In the genomic region with DNA sequence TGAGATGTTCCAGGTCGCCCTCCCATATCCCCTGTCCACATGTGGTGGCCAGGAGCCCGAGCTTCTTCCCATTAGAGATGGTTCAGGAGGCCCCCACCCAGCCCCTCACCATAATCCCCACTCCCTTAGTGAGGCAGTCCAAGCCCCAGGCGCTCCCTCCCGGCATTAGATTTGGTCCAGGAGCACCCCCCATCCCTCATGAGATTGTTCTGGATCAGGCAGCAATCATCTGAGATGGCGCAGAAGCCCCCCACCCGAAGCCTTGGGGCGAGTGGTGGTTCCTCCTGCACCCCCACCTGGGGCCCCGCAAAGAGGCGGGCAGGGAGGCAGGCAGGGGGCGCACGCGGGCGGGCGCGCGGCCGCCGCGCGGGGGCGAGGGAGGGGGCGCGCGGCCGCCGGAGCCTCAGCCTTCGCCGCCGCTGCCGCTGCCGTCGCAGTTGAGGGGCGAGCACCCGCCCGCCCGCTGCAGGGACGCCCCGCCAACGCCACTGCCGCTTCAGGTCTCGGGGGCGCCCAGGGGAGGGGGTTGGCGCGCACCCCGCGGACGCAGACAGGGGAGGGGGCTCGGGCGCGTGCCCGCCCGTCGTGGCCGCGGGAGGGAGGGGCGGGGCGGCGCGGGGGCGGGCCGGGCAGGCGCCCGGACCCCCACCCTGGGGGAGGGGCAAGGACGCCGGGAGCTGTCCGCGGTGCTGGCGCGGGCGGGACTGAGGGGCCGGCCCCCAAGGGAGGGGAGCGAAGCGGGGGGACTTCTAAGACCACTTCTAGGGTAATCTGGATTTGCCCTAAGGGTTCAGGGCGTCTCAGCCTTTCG, we compare ENCODE assay signal across 1 cellular context.
TF ChIP-seq lines count a peak whose summit lies in the region.

No MANE protein-coding gene starts in this region.

TF ChIP-seq in K562, 482 proteins besides CTCF, POLR2A, EP300 and RAD21 (continued from another document and continues in another):
- TF ChIP-seq, protein P1, sequence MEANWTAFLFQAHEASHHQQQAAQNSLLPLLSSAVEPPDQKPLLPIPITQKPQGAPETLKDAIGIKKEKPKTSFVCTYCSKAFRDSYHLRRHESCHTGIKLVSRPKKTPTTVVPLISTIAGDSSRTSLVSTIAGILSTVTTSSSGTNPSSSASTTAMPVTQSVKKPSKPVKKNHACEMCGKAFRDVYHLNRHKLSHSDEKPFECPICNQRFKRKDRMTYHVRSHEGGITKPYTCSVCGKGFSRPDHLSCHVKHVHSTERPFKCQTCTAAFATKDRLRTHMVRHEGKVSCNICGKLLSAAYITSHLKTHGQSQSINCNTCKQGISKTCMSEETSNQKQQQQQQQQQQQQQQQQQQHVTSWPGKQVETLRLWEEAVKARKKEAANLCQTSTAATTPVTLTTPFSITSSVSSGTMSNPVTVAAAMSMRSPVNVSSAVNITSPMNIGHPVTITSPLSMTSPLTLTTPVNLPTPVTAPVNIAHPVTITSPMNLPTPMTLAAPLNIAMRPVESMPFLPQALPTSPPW (CRISPR knock-in tag; IDR thresholded peaks at IDR 0.05): peak; percentile 91
- TF ChIP-seq NFIC (IDR thresholded peaks at IDR 0.05) (peak; percentile 15; the same call in 1 of the 2 replicates), XRCC5 (IDR thresholded peaks at IDR 0.05; ENCODE audit: low read depth, low read length) (no peak), TOE1 (IDR thresholded peaks at IDR 0.05; ENCODE audit: borderline replicate concordance) (no peak), TOE1 (CRISPR knock-in tag; IDR thresholded peaks at IDR 0.05; ENCODE audit: borderline replicate concordance, low read depth) (no peak), BRD4 (IDR thresholded peaks at IDR 0.05) (no peak), ZNF197 (CRISPR knock-in tag; IDR thresholded peaks at IDR 0.05; ENCODE audit: low read depth) (peak; percentile 85; the same call in 1 of the 2 replicates), DIDO1 (tag; IDR thresholded peaks at IDR 0.05; ENCODE audit: low read depth) (no peak), ZBTB17 (CRISPR knock-in tag; IDR thresholded peaks at IDR 0.05) (no peak), ETV1 (tag; conservative IDR thresholded peaks at IDR 0.05; ENCODE audit: low read depth) (no peak), ZNF23 (CRISPR knock-in tag; IDR thresholded peaks at IDR 0.05) (no peak), SOX6 (IDR thresholded peaks at IDR 0.05) (no peak), XRCC3 (IDR thresholded peaks at IDR 0.05) (no peak), WHSC1 (IDR thresholded peaks at IDR 0.05; ENCODE audit: low read length) (no peak), RHOXF2B (CRISPR knock-in tag; conservative IDR thresholded peaks at IDR 0.05) (no peak), ZC3H11A (IDR thresholded peaks at IDR 0.05; ENCODE audit: low read depth, low read length) (no peak), ZNF830 (CRISPR knock-in tag; IDR thresholded peaks at IDR 0.05) (no peak), ZSCAN32 (CRISPR knock-in tag; IDR thresholded peaks at IDR 0.05) (no peak), RCOR1 (IDR thresholded peaks at IDR 0.05; ENCODE audit: borderline replicate concordance in 1 of 2, low read depth in 2 of 2, low read length in 2 of 2) (peak in 1 of 2 experiments; percentile 35; a peak in 1 of 4 replicates), THRAP3 (IDR thresholded peaks at IDR 0.05; ENCODE audit: borderline replicate concordance) (no peak), SNRNP70 (optimal IDR thresholded peaks at IDR 0.05; ENCODE audit: low read depth, low read length) (no peak), SMARCB1 (IDR thresholded peaks at IDR 0.05; ENCODE audit: insufficient read length, low read depth) (no peak), PCBP1 (IDR thresholded peaks at IDR 0.05; ENCODE audit: low read depth, low read length, poor library complexity, severe bottlenecking) (no peak), TFAM (CRISPR knock-in tag; conservative IDR thresholded peaks at IDR 0.05) (no peak), SP1 (CRISPR knock-in tag; IDR thresholded peaks at IDR 0.05) (no peak), ARHGAP35 (IDR thresholded peaks at IDR 0.05; ENCODE audit: partially characterized antibody) (no peak), ZBTB1 (CRISPR knock-in tag; IDR thresholded peaks at IDR 0.05; ENCODE audit: borderline replicate concordance, low read depth) (no peak), ZNF274 (IDR thresholded peaks at IDR 0.05; ENCODE audit: borderline replicate concordance, low read depth, low read length) (no peak), ZNF589 (CRISPR knock-in tag; IDR thresholded peaks at IDR 0.05; ENCODE audit: low read depth) (peak; percentile 31; the same call in 1 of the 2 replicates)
- TF ChIP-seq, protein P2, sequence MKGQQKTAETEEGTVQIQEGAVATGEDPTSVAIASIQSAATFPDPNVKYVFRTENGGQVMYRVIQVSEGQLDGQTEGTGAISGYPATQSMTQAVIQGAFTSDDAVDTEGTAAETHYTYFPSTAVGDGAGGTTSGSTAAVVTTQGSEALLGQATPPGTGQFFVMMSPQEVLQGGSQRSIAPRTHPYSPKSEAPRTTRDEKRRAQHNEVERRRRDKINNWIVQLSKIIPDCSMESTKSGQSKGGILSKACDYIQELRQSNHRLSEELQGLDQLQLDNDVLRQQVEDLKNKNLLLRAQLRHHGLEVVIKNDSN (CRISPR knock-in tag; IDR thresholded peaks at IDR 0.05): no peak
- TF ChIP-seq, protein P3, sequence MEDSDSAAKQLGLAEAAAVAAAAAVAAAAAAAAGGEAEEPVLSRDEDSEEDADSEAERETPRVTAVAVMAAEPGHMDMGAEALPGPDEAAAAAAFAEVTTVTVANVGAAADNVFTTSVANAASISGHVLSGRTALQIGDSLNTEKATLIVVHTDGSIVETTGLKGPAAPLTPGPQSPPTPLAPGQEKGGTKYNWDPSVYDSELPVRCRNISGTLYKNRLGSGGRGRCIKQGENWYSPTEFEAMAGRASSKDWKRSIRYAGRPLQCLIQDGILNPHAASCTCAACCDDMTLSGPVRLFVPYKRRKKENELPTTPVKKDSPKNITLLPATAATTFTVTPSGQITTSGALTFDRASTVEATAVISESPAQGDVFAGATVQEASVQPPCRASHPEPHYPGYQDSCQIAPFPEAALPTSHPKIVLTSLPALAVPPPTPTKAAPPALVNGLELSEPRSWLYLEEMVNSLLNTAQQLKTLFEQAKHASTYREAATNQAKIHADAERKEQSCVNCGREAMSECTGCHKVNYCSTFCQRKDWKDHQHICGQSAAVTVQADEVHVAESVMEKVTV (CRISPR knock-in tag; IDR thresholded peaks at IDR 0.05): no peak
- TF ChIP-seq, protein P4, sequence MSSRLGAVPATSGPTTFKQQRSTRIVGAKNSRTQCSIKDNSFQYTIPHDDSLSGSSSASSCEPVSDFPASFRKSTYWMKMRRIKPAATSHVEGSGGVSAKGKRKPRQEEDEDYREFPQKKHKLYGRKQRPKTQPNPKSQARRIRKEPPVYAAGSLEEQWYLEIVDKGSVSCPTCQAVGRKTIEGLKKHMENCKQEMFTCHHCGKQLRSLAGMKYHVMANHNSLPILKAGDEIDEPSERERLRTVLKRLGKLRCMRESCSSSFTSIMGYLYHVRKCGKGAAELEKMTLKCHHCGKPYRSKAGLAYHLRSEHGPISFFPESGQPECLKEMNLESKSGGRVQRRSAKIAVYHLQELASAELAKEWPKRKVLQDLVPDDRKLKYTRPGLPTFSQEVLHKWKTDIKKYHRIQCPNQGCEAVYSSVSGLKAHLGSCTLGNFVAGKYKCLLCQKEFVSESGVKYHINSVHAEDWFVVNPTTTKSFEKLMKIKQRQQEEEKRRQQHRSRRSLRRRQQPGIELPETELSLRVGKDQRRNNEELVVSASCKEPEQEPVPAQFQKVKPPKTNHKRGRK (tag; IDR thresholded peaks at IDR 0.05): no peak
- TF ChIP-seq, protein P5, sequence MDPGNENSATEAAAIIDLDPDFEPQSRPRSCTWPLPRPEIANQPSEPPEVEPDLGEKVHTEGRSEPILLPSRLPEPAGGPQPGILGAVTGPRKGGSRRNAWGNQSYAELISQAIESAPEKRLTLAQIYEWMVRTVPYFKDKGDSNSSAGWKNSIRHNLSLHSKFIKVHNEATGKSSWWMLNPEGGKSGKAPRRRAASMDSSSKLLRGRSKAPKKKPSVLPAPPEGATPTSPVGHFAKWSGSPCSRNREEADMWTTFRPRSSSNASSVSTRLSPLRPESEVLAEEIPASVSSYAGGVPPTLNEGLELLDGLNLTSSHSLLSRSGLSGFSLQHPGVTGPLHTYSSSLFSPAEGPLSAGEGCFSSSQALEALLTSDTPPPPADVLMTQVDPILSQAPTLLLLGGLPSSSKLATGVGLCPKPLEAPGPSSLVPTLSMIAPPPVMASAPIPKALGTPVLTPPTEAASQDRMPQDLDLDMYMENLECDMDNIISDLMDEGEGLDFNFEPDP (CRISPR knock-in tag; IDR thresholded peaks at IDR 0.05): no peak
- TF ChIP-seq, protein P6, sequence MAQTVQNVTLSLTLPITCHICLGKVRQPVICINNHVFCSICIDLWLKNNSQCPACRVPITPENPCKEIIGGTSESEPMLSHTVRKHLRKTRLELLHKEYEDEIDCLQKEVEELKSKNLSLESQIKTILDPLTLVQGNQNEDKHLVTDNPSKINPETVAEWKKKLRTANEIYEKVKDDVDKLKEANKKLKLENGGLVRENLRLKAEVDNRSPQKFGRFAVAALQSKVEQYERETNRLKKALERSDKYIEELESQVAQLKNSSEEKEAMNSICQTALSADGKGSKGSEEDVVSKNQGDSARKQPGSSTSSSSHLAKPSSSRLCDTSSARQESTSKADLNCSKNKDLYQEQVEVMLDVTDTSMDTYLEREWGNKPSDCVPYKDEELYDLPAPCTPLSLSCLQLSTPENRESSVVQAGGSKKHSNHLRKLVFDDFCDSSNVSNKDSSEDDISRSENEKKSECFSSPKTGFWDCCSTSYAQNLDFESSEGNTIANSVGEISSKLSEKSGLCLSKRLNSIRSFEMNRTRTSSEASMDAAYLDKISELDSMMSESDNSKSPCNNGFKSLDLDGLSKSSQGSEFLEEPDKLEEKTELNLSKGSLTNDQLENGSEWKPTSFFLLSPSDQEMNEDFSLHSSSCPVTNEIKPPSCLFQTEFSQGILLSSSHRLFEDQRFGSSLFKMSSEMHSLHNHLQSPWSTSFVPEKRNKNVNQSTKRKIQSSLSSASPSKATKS (CRISPR knock-in tag; IDR thresholded peaks at IDR 0.05): no peak
- TF ChIP-seq, protein P7, sequence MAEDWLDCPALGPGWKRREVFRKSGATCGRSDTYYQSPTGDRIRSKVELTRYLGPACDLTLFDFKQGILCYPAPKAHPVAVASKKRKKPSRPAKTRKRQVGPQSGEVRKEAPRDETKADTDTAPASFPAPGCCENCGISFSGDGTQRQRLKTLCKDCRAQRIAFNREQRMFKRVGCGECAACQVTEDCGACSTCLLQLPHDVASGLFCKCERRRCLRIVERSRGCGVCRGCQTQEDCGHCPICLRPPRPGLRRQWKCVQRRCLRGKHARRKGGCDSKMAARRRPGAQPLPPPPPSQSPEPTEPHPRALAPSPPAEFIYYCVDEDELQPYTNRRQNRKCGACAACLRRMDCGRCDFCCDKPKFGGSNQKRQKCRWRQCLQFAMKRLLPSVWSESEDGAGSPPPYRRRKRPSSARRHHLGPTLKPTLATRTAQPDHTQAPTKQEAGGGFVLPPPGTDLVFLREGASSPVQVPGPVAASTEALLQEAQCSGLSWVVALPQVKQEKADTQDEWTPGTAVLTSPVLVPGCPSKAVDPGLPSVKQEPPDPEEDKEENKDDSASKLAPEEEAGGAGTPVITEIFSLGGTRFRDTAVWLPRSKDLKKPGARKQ (CRISPR knock-in tag; IDR thresholded peaks at IDR 0.05): no peak
- TF ChIP-seq, protein P8, sequence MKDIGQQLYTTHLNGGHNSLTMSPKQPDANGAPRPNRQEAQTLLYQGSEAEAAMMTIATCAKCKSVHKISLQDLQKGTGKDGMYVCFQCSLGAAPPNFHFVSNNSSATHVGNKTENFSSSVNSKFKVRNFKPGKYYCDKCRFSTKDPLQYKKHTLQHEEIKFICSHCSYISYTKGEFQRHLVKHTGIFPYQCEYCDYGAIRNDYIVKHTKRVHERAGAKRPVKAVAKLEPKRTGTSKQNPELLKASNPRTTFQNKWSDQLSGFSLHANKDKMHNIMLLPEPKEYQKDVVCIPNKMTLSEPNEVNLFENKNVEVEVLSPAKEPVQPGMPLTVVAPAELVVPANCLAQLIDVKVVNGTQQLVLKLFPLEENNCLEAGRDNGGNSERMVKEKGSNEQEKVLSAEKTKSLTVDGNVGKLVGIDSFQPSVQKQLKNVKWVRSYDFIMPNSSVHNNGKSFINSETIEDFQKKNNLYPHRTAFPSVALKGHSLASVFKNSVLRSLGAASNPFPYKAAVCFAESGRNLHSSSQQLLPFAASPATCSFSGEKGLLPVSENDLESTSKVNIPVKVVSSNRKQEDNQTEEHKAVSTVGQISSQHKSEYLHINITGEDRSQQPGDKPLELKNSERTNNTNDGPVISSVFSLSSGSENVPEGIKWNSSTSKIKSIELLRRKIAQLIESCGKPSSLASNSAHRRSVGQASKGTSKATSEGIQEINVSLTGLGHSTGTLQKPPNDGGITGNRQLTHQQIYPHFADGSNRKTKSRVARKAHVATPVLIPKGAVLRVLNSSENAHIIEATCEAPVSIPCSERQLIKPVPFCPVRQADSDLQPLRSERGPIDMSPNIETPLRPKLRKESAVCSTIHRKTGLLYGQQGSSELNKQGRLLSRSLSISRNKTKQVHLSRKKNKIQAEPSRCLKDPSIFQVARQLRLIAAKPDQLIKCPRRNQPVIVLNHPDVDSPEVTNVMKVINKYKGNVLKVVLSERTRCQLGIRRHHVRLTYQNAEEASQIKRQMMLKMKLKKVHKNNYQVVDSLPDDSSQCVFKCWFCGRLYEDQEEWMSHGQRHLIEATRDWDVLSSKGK (CRISPR knock-in tag; IDR thresholded peaks at IDR 0.05): no peak
- TF ChIP-seq, protein P9, sequence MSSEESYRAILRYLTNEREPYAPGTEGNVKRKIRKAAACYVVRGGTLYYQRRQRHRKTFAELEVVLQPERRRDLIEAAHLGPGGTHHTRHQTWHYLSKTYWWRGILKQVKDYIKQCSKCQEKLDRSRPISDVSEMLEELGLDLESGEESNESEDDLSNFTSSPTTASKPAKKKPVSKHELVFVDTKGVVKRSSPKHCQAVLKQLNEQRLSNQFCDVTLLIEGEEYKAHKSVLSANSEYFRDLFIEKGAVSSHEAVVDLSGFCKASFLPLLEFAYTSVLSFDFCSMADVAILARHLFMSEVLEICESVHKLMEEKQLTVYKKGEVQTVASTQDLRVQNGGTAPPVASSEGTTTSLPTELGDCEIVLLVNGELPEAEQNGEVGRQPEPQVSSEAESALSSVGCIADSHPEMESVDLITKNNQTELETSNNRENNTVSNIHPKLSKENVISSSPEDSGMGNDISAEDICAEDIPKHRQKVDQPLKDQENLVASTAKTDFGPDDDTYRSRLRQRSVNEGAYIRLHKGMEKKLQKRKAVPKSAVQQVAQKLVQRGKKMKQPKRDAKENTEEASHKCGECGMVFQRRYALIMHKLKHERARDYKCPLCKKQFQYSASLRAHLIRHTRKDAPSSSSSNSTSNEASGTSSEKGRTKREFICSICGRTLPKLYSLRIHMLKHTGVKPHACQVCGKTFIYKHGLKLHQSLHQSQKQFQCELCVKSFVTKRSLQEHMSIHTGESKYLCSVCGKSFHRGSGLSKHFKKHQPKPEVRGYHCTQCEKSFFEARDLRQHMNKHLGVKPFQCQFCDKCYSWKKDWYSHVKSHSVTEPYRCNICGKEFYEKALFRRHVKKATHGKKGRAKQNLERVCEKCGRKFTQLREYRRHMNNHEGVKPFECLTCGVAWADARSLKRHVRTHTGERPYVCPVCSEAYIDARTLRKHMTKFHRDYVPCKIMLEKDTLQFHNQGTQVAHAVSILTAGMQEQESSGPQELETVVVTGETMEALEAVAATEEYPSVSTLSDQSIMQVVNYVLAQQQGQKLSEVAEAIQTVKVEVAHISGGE (CRISPR knock-in tag; IDR thresholded peaks at IDR 0.05): peak in 1 of 3 experiments; percentile 53; a peak in 1 of 6 replicates
- TF ChIP-seq, protein P10, sequence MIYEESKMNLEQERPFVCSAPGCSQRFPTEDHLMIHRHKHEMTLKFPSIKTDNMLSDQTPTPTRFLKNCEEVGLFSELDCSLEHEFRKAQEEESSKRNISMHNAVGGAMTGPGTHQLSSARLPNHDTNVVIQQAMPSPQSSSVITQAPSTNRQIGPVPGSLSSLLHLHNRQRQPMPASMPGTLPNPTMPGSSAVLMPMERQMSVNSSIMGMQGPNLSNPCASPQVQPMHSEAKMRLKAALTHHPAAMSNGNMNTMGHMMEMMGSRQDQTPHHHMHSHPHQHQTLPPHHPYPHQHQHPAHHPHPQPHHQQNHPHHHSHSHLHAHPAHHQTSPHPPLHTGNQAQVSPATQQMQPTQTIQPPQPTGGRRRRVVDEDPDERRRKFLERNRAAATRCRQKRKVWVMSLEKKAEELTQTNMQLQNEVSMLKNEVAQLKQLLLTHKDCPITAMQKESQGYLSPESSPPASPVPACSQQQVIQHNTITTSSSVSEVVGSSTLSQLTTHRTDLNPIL (CRISPR knock-in tag; IDR thresholded peaks at IDR 0.05): no peak
